32 cellular contexts compared by ENCODE assay signal in the genomic region with DNA sequence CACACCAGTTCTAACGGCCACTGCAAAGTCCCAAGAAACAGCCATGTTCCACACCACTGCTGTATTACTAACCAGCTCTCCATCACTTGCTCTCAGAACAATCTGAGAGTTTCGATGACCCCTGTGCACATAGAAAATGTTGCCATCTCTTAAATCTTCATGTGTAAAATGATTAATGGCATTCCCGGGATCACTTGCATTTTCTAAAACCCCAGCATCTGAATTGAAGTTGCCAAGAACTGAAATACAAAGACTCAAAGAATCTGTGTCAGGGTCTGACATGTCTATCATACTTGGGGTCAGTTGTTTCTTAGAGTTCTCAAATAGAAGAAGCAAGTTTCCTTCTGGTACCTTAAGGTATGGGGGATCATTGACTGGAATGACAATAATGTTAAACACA.
"Had no signal": no experiment of that assay in that cellular context is flagged by ENCODE, and none has a peak within 500 bp of the region (broad histone marks: within the 10 kb centered on the region; RNA-seq: fewer than 3 reads in every experiment).

No MANE protein-coding gene starts in this region.

- DNase-seq: naive thymus-derived CD4-positive, alpha-beta T cell; natural killer cell; occipital lobe; ovary; posterior cingulate gyrus; psoas muscle; right cardiac atrium; right lobe of liver; sigmoid colon; spleen; stimulated activated CD4-positive, alpha-beta T cell treated with anti-CD3 and anti-CD28 coated beads, Interleukin-12 subunit alpha, Interleukin-12 subunit beta, amount 100 ng/mL, for 4 hours; stimulated activated CD4-positive, alpha-beta T cell treated with anti-CD3 and anti-CD28 coated beads, Interleukin-1b, Interleukin-23, amount 100 ng/mL, for 48 hours; stimulated activated CD4-positive, alpha-beta T cell treated with anti-CD3 and anti-CD28 coated beads, Interleukin-4, amount 100 ng/mL, for 1 hour; stimulated activated CD4-positive, alpha-beta T cell treated with anti-CD3 and anti-CD28 coated beads, Interleukin-4, amount 100 ng/mL, for 4 hours; stimulated activated CD8-positive, alpha-beta memory T cell treated with anti-CD3 and anti-CD28 coated beads, Interleukin-4, amount 100 ng/mL, for 48 hours; stimulated activated naive CD4-positive, alpha-beta T cell; stimulated activated naive CD8-positive, alpha-beta T cell treated with anti-CD3 and anti-CD28 coated beads, Interleukin-15, amount 100 ng/mL, for 72 hours; substantia nigra; testis; tibial artery; transverse colon; upper lobe of left lung had no signal

- ATAC-seq: naive thymus-derived CD4-positive, alpha-beta T cell; natural killer cell; psoas muscle; right cardiac atrium; right lobe of liver; stimulated activated memory B cell treated with anti-CD40 and anti-IgM and Interleukin-4, amounts not matched to agents 10 μg/mL and 1 μg/mL and 100 μg/mL, for 72 hours; stimulated activated naive CD8-positive, alpha-beta T cell treated with anti-CD3 and anti-CD28 coated beads, Interleukin-15, amount 100 ng/mL, for 72 hours had no signal

- FAIRE-seq: urothelium cell line had no signal

- H3K27me3 ChIP-seq: neural progenitor cell, ovary, right lobe of liver, sigmoid colon, spleen, suprapubic skin, testis, tibial artery, upper lobe of left lung, vagina had no signal

- H3K4me1 ChIP-seq: neural progenitor cell, psoas muscle, right lobe of liver, testis, transverse colon, vagina had no signal

- H3K4me3 ChIP-seq: neural progenitor cell, ovary, psoas muscle, right lobe of liver, sigmoid colon, skin epidermis, smooth muscle cell, spleen, suprapubic skin, testis, tibial artery, transverse colon, upper lobe of left lung, vagina had no signal

- H3K79me2 ChIP-seq: parathyroid adenoma had no signal

- H3K4me1 Mint-ChIP-seq: neural progenitor cell had no signal

- H3K4me3 Mint-ChIP-seq: naive thymus-derived CD4-positive, alpha-beta T cell; natural killer cell; nephron; neural progenitor cell; stimulated activated memory B cell treated with anti-CD40 and anti-IgM and Interleukin-4, amounts not matched to agents 10 μg/mL and 1 μg/mL and 100 μg/mL, for 72 hours; stimulated activated naive CD8-positive, alpha-beta T cell treated with anti-CD3 and anti-CD28 coated beads, Interleukin-15, amount 100 ng/mL, for 72 hours had no signal

- H3K4me2 ChIP-seq: neural progenitor cell, smooth muscle cell had no signal

- H3K27ac ChIP-seq: neural progenitor cell, ovary, parathyroid adenoma, psoas muscle, right lobe of liver, sigmoid colon, spleen, suprapubic skin, testis, tibial artery, transverse colon, upper lobe of left lung, vagina had no signal

- H3K36me3 ChIP-seq: neural progenitor cell, ovary, right lobe of liver, sigmoid colon, spleen, suprapubic skin, tibial artery, transverse colon, upper lobe of left lung, vagina had no signal

- H3K36me3 Mint-ChIP-seq: natural killer cell; neural progenitor cell; stimulated activated memory B cell treated with anti-CD40 and anti-IgM and Interleukin-4, amounts not matched to agents 10 μg/mL and 1 μg/mL and 100 μg/mL, for 72 hours had no signal

- H3K27ac Mint-ChIP-seq: natural killer cell; nephron; neural progenitor cell; progenitor cell of endocrine pancreas; stimulated activated memory B cell treated with anti-CD40 and anti-IgM and Interleukin-4, amounts not matched to agents 10 μg/mL and 1 μg/mL and 100 μg/mL, for 72 hours; stimulated activated naive CD8-positive, alpha-beta T cell treated with anti-CD3 and anti-CD28 coated beads, Interleukin-15, amount 100 ng/mL, for 72 hours had no signal

- H3K9me3 Mint-ChIP-seq: naive thymus-derived CD4-positive, alpha-beta T cell; natural killer cell; nephron; neural progenitor cell; stimulated activated memory B cell treated with anti-CD40 and anti-IgM and Interleukin-4, amounts not matched to agents 10 μg/mL and 1 μg/mL and 100 μg/mL, for 72 hours; stimulated activated naive CD8-positive, alpha-beta T cell treated with anti-CD3 and anti-CD28 coated beads, Interleukin-15, amount 100 ng/mL, for 72 hours had no signal

- H3K9ac ChIP-seq: neural progenitor cell, parathyroid adenoma had no signal

- H3K27me3 Mint-ChIP-seq: progenitor cell of endocrine pancreas had no signal

- H2AFZ ChIP-seq: neural progenitor cell had no signal

- H3K9me3 ChIP-seq: ovary, psoas muscle, right lobe of liver, sigmoid colon, spleen, suprapubic skin, testis, tibial artery, transverse colon, upper lobe of left lung, vagina had no signal
